Comparison of ENCODE assay signal across 22 cellular contexts in genomic region chr9:123611228-123611627, GRCh38.
DNase-seq lines count a peak whose midpoint lies in the region; ATAC-seq and TF ChIP-seq lines count a peak whose summit lies in the region.
"Had no signal": no experiment of that assay in that cellular context is flagged by ENCODE, and none has a peak within 500 bp of the region (broad histone marks: within the 10 kb centered on the region; RNA-seq: fewer than 3 reads in every experiment).

No MANE protein-coding gene starts in this region.

- H3K27me3 Mint-ChIP-seq in memory B cell, result no peaks in the 10 kb centered on the region
- H3K27me3 Mint-ChIP-seq in activated T-cell treated with anti-CD3 and anti-CD28 coated beads, Interleukin-2, amount 50 U/mL, for 24 hours, result no peaks in the 10 kb centered on the region

- DNase-seq in AG09319 (ENCODE audit: extremely low read depth, low read depth) (peak; percentile 25), HCEC 1CT (peak; percentile 23), dermis blood vessel endothelial cell (peak; percentile 36), memory B cell (ENCODE audit: low spot score in 2 of 2) (no peak), NCI-H446 treated with DMSO at 0.1 percent for 48 hours (lab: John Stamatoyannopoulos, UW) (no peak), DMS53 treated with DMSO at 0.1 percent for 48 hours (lab: John Stamatoyannopoulos, UW; ENCODE audit: unreplicated experiment) (no peak)
- no peak for DNase-seq in activated T-cell treated with anti-CD3 and anti-CD28 coated beads, Interleukin-2, amount 50 U/mL, for 24 hours
- DNase-seq: activated CD4-positive, alpha-beta T cell treated with anti-CD3 and anti-CD28 coated beads, Interleukin-2, amount 50 U/mL, for 4 hours; activated naive CD4-positive, alpha-beta T cell treated with anti-CD3 and anti-CD28 coated beads for 36 hours; activated T-cell treated with anti-CD3 and anti-CD28 coated beads, Interleukin-2, amount 50 U/mL, for 1 hour; AML-193; body of pancreas; Caco-2; cortex of kidney; left lung; NCI-H748 treated with DMSO at 0.1 percent for 48 hours; OCI-M1; SIG-M5; stimulated activated CD4-positive, alpha-beta T cell treated with anti-CD3 and anti-CD28 coated beads, Interleukin-15, amount 100 ng/mL, for 24 hours had no signal

- no peak for TF ChIP-seq CTCF in AG09319 (IDR thresholded peaks at IDR 0.05; ENCODE audit: low read depth, low read length)

- H3K4me3 Mint-ChIP-seq in memory B cell, result no peak overlapping the region
- H3K4me3 Mint-ChIP-seq in activated T-cell treated with anti-CD3 and anti-CD28 coated beads, Interleukin-2, amount 50 U/mL, for 24 hours, result no peak overlapping the region
- H3K4me3 Mint-ChIP-seq: activated naive CD4-positive, alpha-beta T cell treated with anti-CD3 and anti-CD28 coated beads for 36 hours; GM23338; T-helper 1 cell treated with Interleukin-12 subunit alpha and Interleukin-12 subunit beta and Interleukin-4 antibody, amounts not matched to agents 30 μg/mL and 1 μg/mL, for 36 hours had no signal

- no peaks in the 10 kb centered on the region for H3K36me3 Mint-ChIP-seq in memory B cell
- peaks cover 14% of the 10 kb centered on the region for H3K36me3 Mint-ChIP-seq in activated T-cell treated with anti-CD3 and anti-CD28 coated beads, Interleukin-2, amount 50 U/mL, for 24 hours (ENCODE audit: low read depth)

- H3K9me3 Mint-ChIP-seq in memory B cell, result no peaks in the 10 kb centered on the region
- H3K9me3 Mint-ChIP-seq in activated T-cell treated with anti-CD3 and anti-CD28 coated beads, Interleukin-2, amount 50 U/mL, for 24 hours, result no peaks in the 10 kb centered on the region
- H3K9me3 Mint-ChIP-seq: activated naive CD4-positive, alpha-beta T cell treated with anti-CD3 and anti-CD28 coated beads for 36 hours; GM23338; T-helper 1 cell treated with Interleukin-12 subunit alpha and Interleukin-12 subunit beta and Interleukin-4 antibody, amounts not matched to agents 30 μg/mL and 1 μg/mL, for 36 hours had no signal

- ATAC-seq in memory B cell (ENCODE audit: low read depth) (no peak), HG02571 (IDR thresholded peaks at IDR 0.05; ENCODE audit: unreplicated experiment) (no peak)
- ATAC-seq: body of pancreas, GM23338, left lung had no signal

- peaks cover 38% of the 10 kb centered on the region for H3K4me1 Mint-ChIP-seq in memory B cell
- H3K4me1 Mint-ChIP-seq in activated T-cell treated with anti-CD3 and anti-CD28 coated beads, Interleukin-2, amount 50 U/mL, for 24 hours (ENCODE audit: low read depth), result no peaks in the 10 kb centered on the region

- H3K27ac Mint-ChIP-seq in memory B cell, result peak overlapping the region; percentile 54
- no peak overlapping the region for H3K27ac Mint-ChIP-seq in activated T-cell treated with anti-CD3 and anti-CD28 coated beads, Interleukin-2, amount 50 U/mL, for 24 hours
- H3K27ac Mint-ChIP-seq: activated naive CD4-positive, alpha-beta T cell treated with anti-CD3 and anti-CD28 coated beads for 36 hours; GM23338; T-helper 1 cell treated with Interleukin-12 subunit alpha and Interleukin-12 subunit beta and Interleukin-4 antibody, amounts not matched to agents 30 μg/mL and 1 μg/mL, for 36 hours had no signal

Comparison
In these comparisons a context has a peak if more than half of its experiments do, and no peak if none do; other contexts are left out.
1. DNase-seq: peak in AG09319 (single experiment), HCEC 1CT (single experiment) and dermis blood vessel endothelial cell (single experiment); none in memory B cell (0 of 2), NCI-H446 treated with DMSO at 0.1 percent for 48 hours (single experiment), DMS53 treated with DMSO at 0.1 percent for 48 hours (single experiment) and activated T-cell treated with anti-CD3 and anti-CD28 coated beads, Interleukin-2, amount 50 U/mL, for 24 hours (single experiment).